Comparison of ENCODE assay signal across 14 cellular contexts in genomic region chr18:2304378-2305175, GRCh38.
A peak's percentile ranks its signal among the peaks of the same experiment; 100 is the strongest.
DNase-seq lines count a peak whose midpoint lies in the region; ATAC-seq and TF ChIP-seq lines count a peak whose summit lies in the region.
"Had no signal": no experiment of that assay in that cellular context is flagged by ENCODE, and none has a peak within 500 bp of the region (broad histone marks: within the 10 kb centered on the region; RNA-seq: fewer than 3 reads in every experiment).

No MANE protein-coding gene starts in this region.

- CTCF ChIA-PET in HCT116 (lab: Charles Lee) = no interaction called here

- intact Hi-C loops in HCT116 (cut with micrococcal nuclease) = no loop called here

- H3K4me1 ChIP-seq in ACC112 (ENCODE audit: control insufficient read depth, insufficient read depth, low read length, unreplicated experiment) (peaks cover 31% of the 10 kb centered on the region), HCT116 (ENCODE audit: control insufficient read depth in 1 of 2, insufficient read depth in 2 of 2, low read length in 2 of 2) (peaks cover 26 to 53% of the 10 kb centered on the region in 2 experiments)
- H3K4me1 ChIP-seq: BE2C, right atrium auricular region had no signal

- H2AFZ ChIP-seq in ACC112 (ENCODE audit: low read length, unreplicated experiment) = no peak overlapping the region
- peak overlapping the region; percentile 79 for H2AFZ ChIP-seq in HCT116 (ENCODE audit: low read depth, low read length, poor library complexity, severe bottlenecking)

- DNase-seq in HCT116 (ENCODE audit: low read depth, low spot score) (no peak), amniotic epithelial cell (ENCODE audit: low read depth) (peak; percentile 77), glomerular endothelial cell (ENCODE audit: extremely low read depth, low read depth, low spot score) (peak; percentile 51), NK-92 (lab: John Stamatoyannopoulos, UW; ENCODE audit: unreplicated experiment) (no peak)
- DNase-seq in stimulated activated CD4-positive, alpha-beta T cell treated with anti-CD3 and anti-CD28 coated beads, Interleukin-4, amount 100 ng/mL, for 1 hour = no peak
- DNase-seq: activated CD4-positive, CD25-positive, alpha-beta regulatory T cell; activated naive CD8-positive, alpha-beta T cell treated with anti-CD3 and anti-CD28 coated beads, Interleukin-2, amount 50 U/mL, for 24 hours; BE2C; dorsolateral prefrontal cortex; stimulated activated CD4-positive, alpha-beta T cell treated with anti-CD3 and anti-CD28 coated beads, Interleukin-2, amount 100 ng/mL, for 48 hours had no signal

- H3K79me2 ChIP-seq in ACC112 (ENCODE audit: control insufficient read depth, insufficient read depth, low read length, unreplicated experiment) (no peaks in the 10 kb centered on the region), HCT116 (ENCODE audit: insufficient read depth, low read length) (no peaks in the 10 kb centered on the region)

- peak overlapping the region; percentile 57 for H3K9ac ChIP-seq in HCT116 (ENCODE audit: low read length)

- H4K20me1 ChIP-seq in HCT116 (ENCODE audit: insufficient read depth) = no peaks in the 10 kb centered on the region

- H3K27me3 ChIP-seq in ACC112 (ENCODE audit: insufficient read depth, low read length) (no peaks in the 10 kb centered on the region), HCT116 (ENCODE audit: insufficient read depth, low read length) (no peaks in the 10 kb centered on the region)
- H3K27me3 ChIP-seq: BE2C, right atrium auricular region had no signal

- no peak for TF ChIP-seq CTCF in HCT116 (IDR thresholded peaks at IDR 0.05 in 2 of 3, conservative IDR thresholded peaks at IDR 0.05 in 1 of 3; ENCODE audit: borderline replicate concordance in 1 of 3, insufficient read depth in 1 of 3, low read depth in 2 of 3, low read length in 2 of 3)

- POLR2A ChIA-PET in HCT116 (lab: Charles Lee) = interaction anchor here (0.7 kb wide), 1 partner anchor 108 kb away, joined by 3 read pairs; no protein-coding TSS in a partner anchor

- TF ChIP-seq RAD21 in HCT116 (IDR thresholded peaks at IDR 0.05; ENCODE audit: low read depth) = no peak

- no peaks in the 10 kb centered on the region for H3K9me3 ChIP-seq in HCT116 (ENCODE audit: control insufficient read depth in 1 of 2, insufficient read depth in 1 of 2, low read depth in 1 of 2, low read length in 2 of 2)
- H3K9me3 ChIP-seq: BE2C, right atrium auricular region had no signal

- TF ChIP-seq POLR2A in HCT116 (IDR thresholded peaks at IDR 0.05; ENCODE audit: borderline replicate concordance, extremely low read depth, insufficient read depth, insufficient read length) = no peak

- H3K36me3 ChIP-seq in ACC112 (ENCODE audit: insufficient read depth, low read length) (no peaks in the 10 kb centered on the region), HCT116 (ENCODE audit: control insufficient read depth in 1 of 2, insufficient read depth in 2 of 2, low read length in 2 of 2) (no peaks in the 10 kb centered on the region)
- H3K36me3 ChIP-seq: BE2C, right atrium auricular region had no signal

- ATAC-seq in HCT116 (no peak), HG03442 (IDR thresholded peaks at IDR 0.05; ENCODE audit: unreplicated experiment) (no peak), GM21381 (IDR thresholded peaks at IDR 0.05; ENCODE audit: unreplicated experiment) (no peak)
- ATAC-seq: activated naive CD8-positive, alpha-beta T cell treated with anti-CD3 and anti-CD28 coated beads, Interleukin-2, amount 50 U/mL, for 24 hours had no signal

- no peaks in the 10 kb centered on the region for H3K9me2 ChIP-seq in HCT116 (ENCODE audit: insufficient read depth)

- H3K4me2 ChIP-seq in HCT116 (ENCODE audit: low read length) = peak overlapping the region; percentile 81

- BruUV-seq in HCT116 (replicated peaks; lab: Mats Ljungman, UMichigan) = no TSS peak

- 0 out of 2 replicates have a peak overlapping the region, but pooled peaks have one; percentile 4 for H3K4me3 ChIP-seq in ACC112 (ENCODE audit: low read depth, low read length)
- H3K4me3 ChIP-seq in HCT116 (replicated peaks in 1 of 2; ENCODE audit: low read depth in 1 of 2, low read length in 2 of 2) = peak overlapping the region in 1 of 2 experiments; percentile 37; a peak in 2 of 4 replicates
- H3K4me3 ChIP-seq: dorsolateral prefrontal cortex, right atrium auricular region had no signal

- RAD21 ChIA-PET in HCT116 (lab: Charles Lee; ENCODE audit: low non-redundant PET in 1 of 2, low total read pairs in 2 of 2, uncharacterized antibody in 2 of 2, unreplicated experiment in 2 of 2) = no interaction called here

- H3K27ac ChIP-seq in ACC112 (ENCODE audit: low read depth, low read length) (peak overlapping the region; percentile 36), HCT116 (ENCODE audit: low read depth, low read length) (no peak overlapping the region)
- H3K27ac ChIP-seq: dorsolateral prefrontal cortex, right atrium auricular region had no signal

TF ChIP-seq in HCT116, 20 proteins besides CTCF, POLR2A, EP300 and RAD21:
- TF ChIP-seq CEBPB (IDR thresholded peaks at IDR 0.05; ENCODE audit: low read depth) (peak; percentile 32; the same call in 1 of the 2 replicates), POLR2AphosphoS5 (IDR thresholded peaks at IDR 0.05; ENCODE audit: low read depth, low read length) (no peak), EGR1 (IDR thresholded peaks at IDR 0.05; ENCODE audit: low read depth) (no peak), EZH2 (IDR thresholded peaks at IDR 0.05) (no peak), SRF (IDR thresholded peaks at IDR 0.05; ENCODE audit: low read depth) (no peak), FOSL1 (IDR thresholded peaks at IDR 0.05; ENCODE audit: low read depth) (peak; percentile 67), ZNF274 (IDR thresholded peaks at IDR 0.05; ENCODE audit: low read depth, low read length) (no peak), SP1 (IDR thresholded peaks at IDR 0.05; ENCODE audit: low read depth) (peak; percentile 72), ELF1 (IDR thresholded peaks at IDR 0.05; ENCODE audit: borderline replicate concordance, low read depth) (no peak), REST (IDR thresholded peaks at IDR 0.05; ENCODE audit: low read depth) (no peak), YY1 (IDR thresholded peaks at IDR 0.05; ENCODE audit: extremely low read depth, insufficient replicate concordance, low read depth, low read length) (no peak), CBX3 (IDR thresholded peaks at IDR 0.05; ENCODE audit: low read depth) (no peak; the same call in 1 of the 2 replicates), SIN3A (IDR thresholded peaks at IDR 0.05; ENCODE audit: low read depth) (no peak), TCF7L2 (IDR thresholded peaks at IDR 0.05; ENCODE audit: borderline replicate concordance, extremely low read depth, insufficient read depth, insufficient read length) (no peak), EZH2phosphoT487 (IDR thresholded peaks at IDR 0.05; ENCODE audit: borderline replicate concordance) (no peak), JUND (IDR thresholded peaks at IDR 0.05) (peak; percentile 60), ZFX (IDR thresholded peaks at IDR 0.05) (no peak)
- TF ChIP-seq, protein P1, sequence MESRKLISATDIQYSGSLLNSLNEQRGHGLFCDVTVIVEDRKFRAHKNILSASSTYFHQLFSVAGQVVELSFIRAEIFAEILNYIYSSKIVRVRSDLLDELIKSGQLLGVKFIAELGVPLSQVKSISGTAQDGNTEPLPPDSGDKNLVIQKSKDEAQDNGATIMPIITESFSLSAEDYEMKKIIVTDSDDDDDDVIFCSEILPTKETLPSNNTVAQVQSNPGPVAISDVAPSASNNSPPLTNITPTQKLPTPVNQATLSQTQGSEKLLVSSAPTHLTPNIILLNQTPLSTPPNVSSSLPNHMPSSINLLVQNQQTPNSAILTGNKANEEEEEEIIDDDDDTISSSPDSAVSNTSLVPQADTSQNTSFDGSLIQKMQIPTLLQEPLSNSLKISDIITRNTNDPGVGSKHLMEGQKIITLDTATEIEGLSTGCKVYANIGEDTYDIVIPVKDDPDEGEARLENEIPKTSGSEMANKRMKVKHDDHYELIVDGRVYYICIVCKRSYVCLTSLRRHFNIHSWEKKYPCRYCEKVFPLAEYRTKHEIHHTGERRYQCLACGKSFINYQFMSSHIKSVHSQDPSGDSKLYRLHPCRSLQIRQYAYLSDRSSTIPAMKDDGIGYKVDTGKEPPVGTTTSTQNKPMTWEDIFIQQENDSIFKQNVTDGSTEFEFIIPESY (IDR thresholded peaks at IDR 0.05; ENCODE audit: extremely low read depth, insufficient replicate concordance, low read length) = no peak
- TF ChIP-seq, protein P2, sequence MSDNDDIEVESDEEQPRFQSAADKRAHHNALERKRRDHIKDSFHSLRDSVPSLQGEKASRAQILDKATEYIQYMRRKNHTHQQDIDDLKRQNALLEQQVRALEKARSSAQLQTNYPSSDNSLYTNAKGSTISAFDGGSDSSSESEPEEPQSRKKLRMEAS (IDR thresholded peaks at IDR 0.05) = peak; percentile 32; the same call in 1 of the 2 replicates
- TF ChIP-seq, protein P3, sequence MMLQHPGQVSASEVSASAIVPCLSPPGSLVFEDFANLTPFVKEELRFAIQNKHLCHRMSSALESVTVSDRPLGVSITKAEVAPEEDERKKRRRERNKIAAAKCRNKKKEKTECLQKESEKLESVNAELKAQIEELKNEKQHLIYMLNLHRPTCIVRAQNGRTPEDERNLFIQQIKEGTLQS (IDR thresholded peaks at IDR 0.05) = no peak

Comparison
In these comparisons a context has a peak if more than half of its experiments do, and no peak if none do; other contexts are left out.
1. DNase-seq: peak in amniotic epithelial cell (single experiment) and glomerular endothelial cell (single experiment); none in HCT116 (single experiment), NK-92 (single experiment) and stimulated activated CD4-positive, alpha-beta T cell treated with anti-CD3 and anti-CD28 coated beads, Interleukin-4, amount 100 ng/mL, for 1 hour (single experiment).